In genomic region chr10:75984067-75984466, GRCh38 we compare ENCODE assay signal across 29 cellular contexts.
"Had no signal": no experiment of that assay in that cellular context is flagged by ENCODE, and none has a peak within 500 bp of the region (broad histone marks: within the 10 kb centered on the region; RNA-seq: fewer than 3 reads in every experiment).

No MANE protein-coding gene starts in this region.

- H3K36me3 ChIP-seq: adrenal gland had no signal

- H3K4me1 Mint-ChIP-seq: activated CD4-positive, alpha-beta T cell treated with anti-CD3 and anti-CD28 coated beads for 36 hours; activated CD4-positive, alpha-beta T cell treated with anti-CD3 and anti-CD28 coated beads, Interleukin-2, amount 10 ng/mL, durations not matched to agents 24 days and 14 days; activated CD8-positive, alpha-beta memory T cell treated with anti-CD3 and anti-CD28 coated beads, Interleukin-2, amount 10 ng/mL, durations not matched to agents 7 days and 5 days; activated naive CD4-positive, alpha-beta T cell treated with anti-CD3 and anti-CD28 coated beads, Interleukin-2, amount 50 U/mL, for 24 hours; activated naive CD8-positive, alpha-beta T cell treated with anti-CD3 and anti-CD28 coated beads for 36 hours; activated naive CD8-positive, alpha-beta T cell treated with anti-CD3 and anti-CD28 coated beads, Interleukin-2, amount 50 U/mL, for 24 hours; T-helper 17 cell had no signal

- H3K36me3 Mint-ChIP-seq: activated CD4-positive, alpha-beta memory T cell treated with anti-CD3 and anti-CD28 coated beads for 36 hours; activated CD8-positive, alpha-beta memory T cell treated with anti-CD3 and anti-CD28 coated beads, Interleukin-2, amount 10 ng/mL, durations not matched to agents 7 days and 5 days; activated naive CD4-positive, alpha-beta T cell treated with anti-CD3 and anti-CD28 coated beads, Interleukin-2, amount 50 U/mL, for 24 hours; activated naive CD8-positive, alpha-beta T cell treated with anti-CD3 and anti-CD28 coated beads for 36 hours had no signal

- H3K9me3 ChIP-seq: adrenal gland, body of pancreas had no signal

- H3K27ac ChIP-seq: adrenal gland, body of pancreas had no signal

- H3K4me3 ChIP-seq: adrenal gland, body of pancreas had no signal

- ATAC-seq: activated CD4-positive, alpha-beta T cell treated with anti-CD3 and anti-CD28 coated beads for 36 hours; activated CD8-positive, alpha-beta memory T cell treated with anti-CD3 and anti-CD28 coated beads, Interleukin-2, amount 10 ng/mL, durations not matched to agents 7 days and 5 days; activated CD8-positive, alpha-beta T cell treated with anti-CD3 and anti-CD28 coated beads, Interleukin-2, amount 10 ng/mL, durations not matched to agents 7 days and 5 days; activated naive CD8-positive, alpha-beta T cell treated with anti-CD3 and anti-CD28 coated beads, Interleukin-2, amount 50 U/mL, for 24 hours; body of pancreas; esophagus mucosa; T-helper 17 cell had no signal

- H3K4me1 ChIP-seq: body of pancreas had no signal

- H3K27me3 Mint-ChIP-seq: activated CD4-positive, alpha-beta memory T cell treated with anti-CD3 and anti-CD28 coated beads for 36 hours; activated CD4-positive, alpha-beta T cell treated with anti-CD3 and anti-CD28 coated beads, Interleukin-2, amount 10 ng/mL, durations not matched to agents 24 days and 14 days; activated CD8-positive, alpha-beta memory T cell treated with anti-CD3 and anti-CD28 coated beads, Interleukin-2, amount 10 ng/mL, durations not matched to agents 7 days and 5 days; activated naive CD4-positive, alpha-beta T cell treated with anti-CD3 and anti-CD28 coated beads, Interleukin-2, amount 50 U/mL, for 24 hours had no signal

- H3K27ac Mint-ChIP-seq: activated CD4-positive, alpha-beta memory T cell treated with anti-CD3 and anti-CD28 coated beads for 36 hours; activated CD4-positive, alpha-beta T cell treated with anti-CD3 and anti-CD28 coated beads for 36 hours; activated CD4-positive, alpha-beta T cell treated with anti-CD3 and anti-CD28 coated beads, Interleukin-2, amount 10 ng/mL, durations not matched to agents 24 days and 14 days; activated CD8-positive, alpha-beta memory T cell treated with anti-CD3 and anti-CD28 coated beads, Interleukin-2, amount 10 ng/mL, durations not matched to agents 7 days and 5 days; activated CD8-positive, alpha-beta T cell treated with anti-CD3 and anti-CD28 coated beads, Interleukin-2, amount 10 ng/mL, durations not matched to agents 7 days and 5 days; activated naive CD4-positive, alpha-beta T cell treated with anti-CD3 and anti-CD28 coated beads for 36 hours; activated naive CD4-positive, alpha-beta T cell treated with anti-CD3 and anti-CD28 coated beads, Interleukin-2, amount 50 U/mL, for 24 hours; activated naive CD8-positive, alpha-beta T cell treated with anti-CD3 and anti-CD28 coated beads for 36 hours; activated naive CD8-positive, alpha-beta T cell treated with anti-CD3 and anti-CD28 coated beads, Interleukin-2, amount 50 U/mL, for 24 hours; activated T-helper 1 cell treated with anti-CD3 and anti-CD28 coated beads, Interleukin-12 subunit alpha, Interleukin-12 subunit beta, Interleukin-2, Interleukin-4 antibody, amounts not matched to agents 30 ng/mL and 10 ng/mL and 1 ng/mL, durations not matched to agents 14 hours and 24 hours and 36 hours; activated T-helper 2 cell treated with anti-CD3 and anti-CD28 coated beads, Interferon-gamma antibody, Interleukin-2, Interleukin-4, amounts not matched to agents 10 μg/mL and 5 μg/mL and 100 μg/mL, durations not matched to agents 14 hours and 24 hours and 36 hours; T-helper 17 cell; T-helper 2 cell treated with Interferon-gamma antibody and Interleukin-4, amounts not matched to agents 5 μg/mL and 100 μg/mL, for 36 hours had no signal

- DNase-seq: activated CD4-positive, alpha-beta memory T cell treated with anti-CD3 and anti-CD28 coated beads for 36 hours; activated CD4-positive, alpha-beta T cell treated with anti-CD3 and anti-CD28 coated beads for 36 hours; activated CD4-positive, alpha-beta T cell treated with anti-CD3 and anti-CD28 coated beads, Interleukin-2, amount 10 ng/mL, durations not matched to agents 24 days and 14 days; activated CD4-positive, CD25-positive, alpha-beta regulatory T cell; activated CD4-positive, CD25-positive, alpha-beta regulatory T cell treated with anti-CD3 and anti-CD28 coated beads, Interleukin-2, amount 50 U/mL, for 72 hours; activated CD8-positive, alpha-beta memory T cell treated with anti-CD3 and anti-CD28 coated beads, Interleukin-2, amount 10 ng/mL, durations not matched to agents 7 days and 5 days; activated CD8-positive, alpha-beta memory T cell treated with anti-CD3 and anti-CD28 coated beads, Interleukin-2, amount 50 U/mL, for 4 hours; activated CD8-positive, alpha-beta T cell treated with anti-CD3 and anti-CD28 coated beads, Interleukin-2, amount 10 ng/mL, durations not matched to agents 7 days and 5 days; activated effector memory CD4-positive, alpha-beta T cell treated with anti-CD3 and anti-CD28 coated beads, Interleukin-2, amount 50 U/mL, for 16 hours; activated naive CD4-positive, alpha-beta T cell treated with anti-CD3 and anti-CD28 coated beads for 36 hours; activated naive CD8-positive, alpha-beta T cell treated with anti-CD3 and anti-CD28 coated beads for 36 hours; activated naive CD8-positive, alpha-beta T cell treated with anti-CD3 and anti-CD28 coated beads, Interleukin-2, amount 50 U/mL, for 24 hours; activated T-cell treated with anti-CD3 and anti-CD28 coated beads, Interleukin-2, amount 50 U/mL, for 1 hour; activated T-cell treated with anti-CD3 and anti-CD28 coated beads, Interleukin-2, amount 50 U/mL, for 48 hours; amygdala; aorta; body of pancreas; caudate nucleus; effector CD8-positive, alpha-beta T cell; foreskin fibroblast; head of caudate nucleus; T-helper 17 cell; T1000 had no signal

- H3K4me3 Mint-ChIP-seq: activated CD4-positive, alpha-beta memory T cell treated with anti-CD3 and anti-CD28 coated beads for 36 hours; activated CD4-positive, alpha-beta T cell treated with anti-CD3 and anti-CD28 coated beads for 36 hours; activated CD4-positive, alpha-beta T cell treated with anti-CD3 and anti-CD28 coated beads, Interleukin-2, amount 10 ng/mL, durations not matched to agents 24 days and 14 days; activated CD8-positive, alpha-beta memory T cell treated with anti-CD3 and anti-CD28 coated beads, Interleukin-2, amount 10 ng/mL, durations not matched to agents 7 days and 5 days; activated CD8-positive, alpha-beta T cell treated with anti-CD3 and anti-CD28 coated beads, Interleukin-2, amount 10 ng/mL, durations not matched to agents 7 days and 5 days; activated naive CD4-positive, alpha-beta T cell treated with anti-CD3 and anti-CD28 coated beads for 36 hours; activated naive CD4-positive, alpha-beta T cell treated with anti-CD3 and anti-CD28 coated beads, Interleukin-2, amount 50 U/mL, for 24 hours; activated naive CD8-positive, alpha-beta T cell treated with anti-CD3 and anti-CD28 coated beads for 36 hours; activated naive CD8-positive, alpha-beta T cell treated with anti-CD3 and anti-CD28 coated beads, Interleukin-2, amount 50 U/mL, for 24 hours; activated T-helper 1 cell treated with anti-CD3 and anti-CD28 coated beads, Interleukin-12 subunit alpha, Interleukin-12 subunit beta, Interleukin-2, Interleukin-4 antibody, amounts not matched to agents 30 ng/mL and 10 ng/mL and 1 ng/mL, durations not matched to agents 14 hours and 24 hours and 36 hours; T-helper 17 cell; T-helper 2 cell treated with Interferon-gamma antibody and Interleukin-4, amounts not matched to agents 5 μg/mL and 100 μg/mL, for 36 hours had no signal

- H3K9me3 Mint-ChIP-seq: activated CD4-positive, alpha-beta memory T cell treated with anti-CD3 and anti-CD28 coated beads for 36 hours; activated CD4-positive, alpha-beta T cell treated with anti-CD3 and anti-CD28 coated beads, Interleukin-2, amount 10 ng/mL, durations not matched to agents 24 days and 14 days; activated naive CD4-positive, alpha-beta T cell treated with anti-CD3 and anti-CD28 coated beads for 36 hours; activated naive CD4-positive, alpha-beta T cell treated with anti-CD3 and anti-CD28 coated beads, Interleukin-2, amount 50 U/mL, for 24 hours; activated naive CD8-positive, alpha-beta T cell treated with anti-CD3 and anti-CD28 coated beads for 36 hours; activated naive CD8-positive, alpha-beta T cell treated with anti-CD3 and anti-CD28 coated beads, Interleukin-2, amount 50 U/mL, for 24 hours; activated T-helper 1 cell treated with anti-CD3 and anti-CD28 coated beads, Interleukin-12 subunit alpha, Interleukin-12 subunit beta, Interleukin-2, Interleukin-4 antibody, amounts not matched to agents 30 ng/mL and 10 ng/mL and 1 ng/mL, durations not matched to agents 14 hours and 24 hours and 36 hours; activated T-helper 2 cell treated with anti-CD3 and anti-CD28 coated beads, Interferon-gamma antibody, Interleukin-2, Interleukin-4, amounts not matched to agents 10 μg/mL and 5 μg/mL and 100 μg/mL, durations not matched to agents 14 hours and 24 hours and 36 hours; T-helper 2 cell treated with Interferon-gamma antibody and Interleukin-4, amounts not matched to agents 5 μg/mL and 100 μg/mL, for 36 hours had no signal

- H3K27me3 ChIP-seq: adrenal gland, body of pancreas had no signal
